In genomic region chr10:89503151-89503550, GRCh38 we compare ENCODE assay signal across 26 cellular contexts. TPM values are rescaled to one million over a fixed set of nuclear protein-coding genes. Genes with fewer than 3 reads are reported as not detected.
DNase-seq lines count a peak whose midpoint lies in the region; ATAC-seq and TF ChIP-seq lines count a peak whose summit lies in the region.
"Had no signal": no experiment of that assay in that cellular context is flagged by ENCODE, and none has a peak within 500 bp of the region (broad histone marks: within the 10 kb centered on the region; RNA-seq: fewer than 3 reads in every experiment).

No MANE protein-coding gene starts in this region.

- no peaks in the 10 kb centered on the region for H4K20me1 ChIP-seq in mammary epithelial cell (ENCODE audit: insufficient read depth, low read length)

- no peaks in the 10 kb centered on the region for H3K27me3 ChIP-seq in mammary epithelial cell (ENCODE audit: insufficient read depth, low read length)
- H3K27me3 ChIP-seq in gastroesophageal sphincter = no peaks in the 10 kb centered on the region

- H3K36me3 Mint-ChIP-seq in MCF 10A (ENCODE audit: insufficient read depth, unreplicated experiment) (no peaks in the 10 kb centered on the region), progenitor cell of endocrine pancreas (ENCODE audit: insufficient read depth) (peaks cover 19% of the 10 kb centered on the region)
- H3K36me3 Mint-ChIP-seq: CD8-positive, alpha-beta memory T cell; IgD-negative memory B cell had no signal

- H3K4me1 Mint-ChIP-seq in MCF 10A (ENCODE audit: insufficient read depth, unreplicated experiment) (peaks cover 25% of the 10 kb centered on the region), progenitor cell of endocrine pancreas (ENCODE audit: low read depth) (peaks cover 5% of the 10 kb centered on the region)
- H3K4me1 Mint-ChIP-seq: CD8-positive, alpha-beta memory T cell had no signal

- H3K27ac Mint-ChIP-seq in MCF 10A (ENCODE audit: low read depth, unreplicated experiment) (peak overlapping the region; percentile 43), progenitor cell of endocrine pancreas (peak overlapping the region; percentile 4)
- H3K27ac Mint-ChIP-seq: CD8-positive, alpha-beta memory T cell; IgD-negative memory B cell had no signal

- no peak for ATAC-seq in gastroesophageal sphincter
- no peak for ATAC-seq in HG03196 (IDR thresholded peaks at IDR 0.05; ENCODE audit: unreplicated experiment)

- H3K4me3 Mint-ChIP-seq in MCF 10A (ENCODE audit: unreplicated experiment) = no peak overlapping the region
- H3K4me3 Mint-ChIP-seq in progenitor cell of endocrine pancreas (ENCODE audit: low read depth) = no peak overlapping the region
- H3K4me3 Mint-ChIP-seq: CD8-positive, alpha-beta memory T cell; H9; IgD-negative memory B cell had no signal

- in situ Hi-C loops in mammary epithelial cell (cut with MboI; ENCODE audit: low sequenced_read_pairs in 2 of 2) = no loop called here
- in situ Hi-C loops in KBM-7 (cut with MboI; ENCODE audit: low pct_unique_long_range_greater_than_20kb, low sequenced_read_pairs) = no loop called here

- H3K9me3 Mint-ChIP-seq in MCF 10A (ENCODE audit: unreplicated experiment) = peaks cover 7% of the 10 kb centered on the region
- peaks cover 15% of the 10 kb centered on the region for H3K9me3 Mint-ChIP-seq in progenitor cell of endocrine pancreas (ENCODE audit: low read depth)
- H3K9me3 Mint-ChIP-seq: CD8-positive, alpha-beta memory T cell; IgD-negative memory B cell had no signal

- CTCF ChIA-PET in MCF 10A (lab: Yijun Ruan, JAX) (interaction anchor here (0.6 to 1.9 kb wide), 3 partner anchors 18 to 667 kb away, joined by 3 to 5 read pairs (median 4); no protein-coding TSS in a partner anchor), mammary epithelial cell (lab: Charles Lee; ENCODE audit: low non-redundant PET) (no interaction called here), RWPE1 (lab: Yijun Ruan, JAX) (interaction anchor here (0.6 kb wide), 1 partner anchor 13 kb away, joined by 3 read pairs; no protein-coding TSS in a partner anchor)

- no peak overlapping the region for H2AFZ ChIP-seq in mammary epithelial cell (ENCODE audit: low read depth, low read length)
- H2AFZ ChIP-seq: GM23248 had no signal

- WGBS in mammary epithelial cell (ENCODE audit: low coverage, missing lambda C conversion rate) = 94% methylated on average over 3 of the region's 3 CpGs
- WGBS in gastroesophageal sphincter (ENCODE audit: low coverage in 1 of 2), 2 donors = 85 to 90% methylated on average over 3 of the region's 3 CpGs

- TF ChIP-seq EP300 in gastroesophageal sphincter (IDR thresholded peaks at IDR 0.05) = no peak

- dilution Hi-C loops in mammary epithelial cell (cut with HindIII; ENCODE audit: low sequenced_read_pairs) = no loop called here

- DNase-seq in MCF 10A (ENCODE audit: unreplicated experiment) = no peak
- DNase-seq in mammary epithelial cell = no peak
- peak; percentile 3 for DNase-seq in KBM-7
- no peak for DNase-seq in RWPE1 (ENCODE audit: low spot score)
- no peak for DNase-seq in progenitor cell of endocrine pancreas (ENCODE audit: low spot score, unreplicated experiment)
- no peak for DNase-seq in Ammon's horn (ENCODE audit: low spot score)
- DNase-seq: 8988T; Calu3; CD8-positive, alpha-beta memory T cell; DMS153; H9; Karpas-422; NCI-H1092 treated with DMSO at 0.1 percent for 48 hours; NCI-H146; NCI-H2029; NCI-H2227 treated with DMSO at 0.1 percent for 48 hours; NCI-H510A; OCI-M1; SHP77 treated with DMSO at 0.1 percent for 48 hours had no signal

- BruUV-seq in MCF 10A (replicated peaks; lab: Mats Ljungman, UMichigan) (no TSS peak), mammary epithelial cell (replicated peaks; lab: Mats Ljungman, UMichigan) (no TSS peak)

- H3K79me2 ChIP-seq in mammary epithelial cell (ENCODE audit: insufficient read depth, low read length) = no peaks in the 10 kb centered on the region

- H3K4me3 ChIP-seq in mammary epithelial cell (replicated peaks in 1 of 3; ENCODE audit: insufficient read depth in 1 of 3, low read depth in 2 of 3, low read length in 3 of 3) (no peak overlapping the region), gastroesophageal sphincter (no peak overlapping the region)
- H3K4me3 ChIP-seq: GM23248, SK-N-MC had no signal

- no peak overlapping the region for H3K9ac ChIP-seq in mammary epithelial cell (ENCODE audit: insufficient read depth, low read length)
- H3K9ac ChIP-seq: GM23248 had no signal

- intact Hi-C loops in MCF 10A (cut with micrococcal nuclease) = no loop called here
- intact Hi-C loops in mammary epithelial cell (cut with micrococcal nuclease) = no loop called here

- POLR2A ChIA-PET in MCF 10A (lab: Yijun Ruan, JAX) = interaction anchor here (0.7 to 4.3 kb wide), 10 partner anchors 13 to 50 kb away, joined by 3 to 22 read pairs (median 8); no protein-coding TSS in a partner anchor
- POLR2A ChIA-PET in RWPE1 (lab: Yijun Ruan, JAX; ENCODE audit: low non-redundant PET) = interaction anchor here (0.5 kb wide), 1 partner anchor 24 kb away, joined by 3 read pairs; no protein-coding TSS in a partner anchor

- H3K9me3 ChIP-seq in mammary epithelial cell (replicated peaks; ENCODE audit: insufficient read depth, low read length) = no peaks in the 10 kb centered on the region
- no peaks in the 10 kb centered on the region for H3K9me3 ChIP-seq in gastroesophageal sphincter

- H3K4me1 ChIP-seq in mammary epithelial cell (ENCODE audit: insufficient read depth, low read length) (no peaks in the 10 kb centered on the region), gastroesophageal sphincter (peaks cover 0 to 9% (median 0%) of the 10 kb centered on the region in 3 donors)

- no peak for TF ChIP-seq CTCF in MCF 10A (IDR thresholded peaks at IDR 0.05; ENCODE audit: unreplicated experiment)
- no peak for TF ChIP-seq CTCF in mammary epithelial cell (conservative IDR thresholded peaks at IDR 0.05 in 1 of 2, IDR thresholded peaks at IDR 0.05 in 1 of 2; ENCODE audit: extremely low read depth in 1 of 2, insufficient read depth in 1 of 2, low read depth in 1 of 2, low read length in 2 of 2)
- TF ChIP-seq CTCF in RWPE1 (conservative IDR thresholded peaks at IDR 0.05; ENCODE audit: low read depth) = no peak
- TF ChIP-seq CTCF in progenitor cell of endocrine pancreas (IDR thresholded peaks at IDR 0.05; ENCODE audit: unreplicated experiment) = no peak
- no peak for TF ChIP-seq CTCF in gastroesophageal sphincter (IDR thresholded peaks at IDR 0.05)

- TF ChIP-seq POLR2A in gastroesophageal sphincter (IDR thresholded peaks at IDR 0.05) = no peak

- no peak overlapping the region for H3K4me2 ChIP-seq in mammary epithelial cell (ENCODE audit: insufficient read depth, low read depth, low read length)

- H3K36me3 ChIP-seq in mammary epithelial cell (ENCODE audit: insufficient read depth, low read length) (no peaks in the 10 kb centered on the region), gastroesophageal sphincter (no peaks in the 10 kb centered on the region)

- H3K27ac ChIP-seq in mammary epithelial cell (ENCODE audit: insufficient read depth, low read depth, low read length) (no peak overlapping the region), RWPE1 (peak overlapping the region; percentile 81), gastroesophageal sphincter (no peak overlapping the region)
- H3K27ac ChIP-seq: C4-2B, GM23248, SK-N-MC had no signal

- H3K27me3 Mint-ChIP-seq in MCF 10A (ENCODE audit: insufficient read depth, unreplicated experiment) (no peaks in the 10 kb centered on the region), progenitor cell of endocrine pancreas (no peaks in the 10 kb centered on the region)

RNA-seq across cellular contexts. Expression of gene SLC16A12, which starts 32.2 kb away (rescaled TPM):
- 0.09 and 0.10 TPM in 2 replicates for total RNA-seq in MCF 10A (2022)
- under 1 TPM; under 0.01 to 0.07 TPM for total RNA-seq in mammary epithelial cell
- 0.07 TPM for polyA plus RNA-seq in mammary epithelial cell
- not detected for polyA minus RNA-seq in mammary epithelial cell
- 16.1 and 20.6 TPM in 2 replicates for total RNA-seq in progenitor cell of endocrine pancreas
- total RNA-seq in gastroesophageal sphincter = 10 to 100 TPM in 1 of 4 donors, 1 to 10 TPM in 3; 1.7 to 11.7 (median 2.4) TPM
- total RNA-seq: CD8-positive, alpha-beta memory T cell; G401; GM23248 had no signal
- polyA plus RNA-seq: CD8-positive, alpha-beta memory T cell; GM23248; IgD-negative memory B cell had no signal
